10 cellular contexts compared by ENCODE assay signal in genomic region chr2:138267161-138267901, GRCh38.
DNase-seq lines count a peak whose midpoint lies in the region; ATAC-seq, FAIRE-seq and TF ChIP-seq lines count a peak whose summit lies in the region.
"Had no signal": no experiment of that assay in that cellular context is flagged by ENCODE, and none has a peak within 500 bp of the region (broad histone marks: within the 10 kb centered on the region; RNA-seq: fewer than 3 reads in every experiment).

No MANE protein-coding gene starts in this region.

- H3K4me3 ChIP-seq in kidney epithelial cell (ENCODE audit: low read depth, low read length), result no peak overlapping the region
- no peak overlapping the region for H3K4me3 ChIP-seq in lower leg skin (ENCODE audit: low read depth, poor library complexity, severe bottlenecking)

- in situ Hi-C loops in GM13977 (cut with MboI; ENCODE audit: low pct_unique_long_range_greater_than_20kb, low sequenced_read_pairs, unreplicated experiment), result no loop called here

- POLR2A ChIA-PET in HEK293T (lab: Yijun Ruan, JAX), result no interaction called here

- no peaks in the 10 kb centered on the region for H3K4me1 Mint-ChIP-seq in natural killer cell

- H3K27me3 ChIP-seq in kidney epithelial cell (ENCODE audit: control insufficient read depth, insufficient read depth, low read length), result no peaks in the 10 kb centered on the region

- H3K27ac Mint-ChIP-seq in natural killer cell, result no peak overlapping the region
- H3K27ac Mint-ChIP-seq: activated naive CD4-positive, alpha-beta T cell treated with anti-CD3 and anti-CD28 coated beads for 36 hours had no signal

- CTCF ChIA-PET in HEK293T (lab: Yijun Ruan, JAX), result no interaction called here

- WGBS in lower leg skin, 2 donors, result 66 to 82% methylated on average over 4 of the region's 4 CpGs

- TF ChIP-seq POLR2A in H54 (IDR thresholded peaks at IDR 0.05; ENCODE audit: low read depth, low read length) (no peak), lower leg skin (IDR thresholded peaks at IDR 0.05) (no peak)

- no peak for ATAC-seq in natural killer cell

- H3K4me3 Mint-ChIP-seq in natural killer cell, result no peak overlapping the region
- H3K4me3 Mint-ChIP-seq: activated naive CD4-positive, alpha-beta T cell treated with anti-CD3 and anti-CD28 coated beads for 36 hours had no signal

- no peaks in the 10 kb centered on the region for H3K36me3 ChIP-seq in kidney epithelial cell (ENCODE audit: control insufficient read depth, insufficient read depth, low read length)

- intact Hi-C loops in lower leg skin (cut with DNase I; ENCODE audit: low total_unique reads) (no loop called here), natural killer cell (cut with micrococcal nuclease) (no loop called here)

- no peaks in the 10 kb centered on the region for H3K27me3 Mint-ChIP-seq in natural killer cell (ENCODE audit: low read depth in 2 of 2)

- peaks cover 8 to 13% of the 10 kb centered on the region in 2 donors for H3K9me3 Mint-ChIP-seq in natural killer cell

- FAIRE-seq in H54 (lab: Jason Lieb, UNC), result peak; percentile 73

- no peaks in the 10 kb centered on the region for H3K36me3 Mint-ChIP-seq in natural killer cell

- DNase-seq in GM13977 (ENCODE audit: low spot score) (peak; percentile 28), H54 (ENCODE audit: insufficient read length, low spot score) (no peak), M059J (ENCODE audit: low read depth) (peak; percentile 85), kidney epithelial cell (ENCODE audit: low read depth) (peak; percentile 19), lower leg skin (ENCODE audit: low spot score in 2 of 2) (no peak), HEK293T (ENCODE audit: extremely low spot score) (no peak), NCI-H1105 (lab: John Stamatoyannopoulos, UW) (no peak), natural killer cell (no peak)
- DNase-seq: activated naive CD4-positive, alpha-beta T cell treated with anti-CD3 and anti-CD28 coated beads for 36 hours; NCI-H510A had no signal

- TF ChIP-seq CTCF in GM13977 (IDR thresholded peaks at IDR 0.05; ENCODE audit: extremely low read depth, insufficient read depth, missing control alignments), result no peak
- TF ChIP-seq CTCF in kidney epithelial cell (IDR thresholded peaks at IDR 0.05; ENCODE audit: insufficient read depth, low read length, poor library complexity, severe bottlenecking), result no peak
- no peak for TF ChIP-seq CTCF in lower leg skin (IDR thresholded peaks at IDR 0.05)
- TF ChIP-seq CTCF in natural killer cell (IDR thresholded peaks at IDR 0.05), result no peak

TF ChIP-seq in HEK293T, 16 proteins besides CTCF, POLR2A, EP300 and RAD21:
- no peak for TF ChIP-seq SUZ12 (IDR thresholded peaks at IDR 0.05)
- no peak for TF ChIP-seq TARDBP (IDR thresholded peaks at IDR 0.05)
- no peak for TF ChIP-seq BHLHE40 (IDR thresholded peaks at IDR 0.05; ENCODE audit: borderline replicate concordance)
- TF ChIP-seq ARNT (IDR thresholded peaks at IDR 0.05), result no peak
- no peak for TF ChIP-seq FOXK2 (IDR thresholded peaks at IDR 0.05)
- TF ChIP-seq CTBP1 (IDR thresholded peaks at IDR 0.05; ENCODE audit: borderline replicate concordance), result no peak
- no peak for TF ChIP-seq L3MBTL2 (conservative IDR thresholded peaks at IDR 0.05)
- no peak for TF ChIP-seq ZNF384 (IDR thresholded peaks at IDR 0.05)
- no peak for TF ChIP-seq SP1 (IDR thresholded peaks at IDR 0.05)
- TF ChIP-seq LEF1 (IDR thresholded peaks at IDR 0.05; ENCODE audit: borderline replicate concordance), result no peak

Comparison
In these comparisons a context has a peak if more than half of its experiments do, and no peak if none do; other contexts are left out.
1. DNase-seq: peak in GM13977 (single experiment), M059J (single experiment) and kidney epithelial cell (single experiment); none in H54 (single experiment), lower leg skin (0 of 2), HEK293T (single experiment), NCI-H1105 (single experiment) and natural killer cell (single experiment).